In the genomic region with DNA sequence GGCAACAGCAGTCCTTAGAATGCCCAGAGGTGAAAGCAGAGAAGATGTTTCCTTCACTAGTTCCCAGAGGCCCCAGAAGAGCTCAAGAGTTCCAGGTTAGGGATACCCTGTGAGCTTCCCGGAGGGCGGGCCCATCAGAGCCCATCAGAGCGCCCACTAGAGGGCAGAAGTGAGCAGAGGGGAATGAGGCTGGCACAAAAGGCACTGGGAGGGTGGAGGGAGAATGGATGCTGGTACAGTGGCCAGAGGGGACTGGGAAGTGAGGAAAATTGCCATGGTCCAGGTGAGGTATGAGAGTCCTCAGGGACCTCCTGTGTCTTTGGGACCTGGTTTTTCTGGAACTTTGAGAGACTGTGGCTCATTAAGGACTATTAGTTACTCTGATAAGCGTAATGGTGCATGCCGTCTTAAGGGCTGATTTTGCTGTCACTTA, we compare ENCODE assay signal across 9 cellular contexts. TPM values are rescaled to one million over a fixed set of nuclear protein-coding genes. Genes with fewer than 3 reads are reported as not detected.
DNase-seq lines count a peak whose midpoint lies in the region; ATAC-seq, FAIRE-seq and TF ChIP-seq lines count a peak whose summit lies in the region.
"Had no signal": no experiment of that assay in that cellular context is flagged by ENCODE, and none has a peak within 500 bp of the region (broad histone marks: within the 10 kb centered on the region; RNA-seq: fewer than 3 reads in every experiment).

No MANE protein-coding gene starts in this region.

- no peak for TF ChIP-seq POLR2A in GM12878 (IDR thresholded peaks at IDR 0.05; ENCODE audit: low read depth, low read length)

- H3K56ac ChIP-seq in mesendoderm (ENCODE audit: low read length): no peak overlapping the region

- no peak overlapping the region for H3K23ac ChIP-seq in mesendoderm (ENCODE audit: low read length)

- no peaks in the 10 kb centered on the region for H3K79me1 ChIP-seq in mesendoderm (ENCODE audit: low read length)

- DNase-seq in EL (peak; percentile 33), T-cell (peak in 26 of 34 experiments; percentile 3 to 51 (median 30)), GM12878 (ENCODE audit: low read depth, low spot score) (no peak), mesendoderm (peak; percentile 74)

- H2AK5ac ChIP-seq in mesendoderm (ENCODE audit: low read length): no peak overlapping the region

- RAD21 ChIA-PET in GM12878 (lab: Charles Lee; ENCODE audit: unreplicated experiment): interaction anchor here (1.2 to 1.8 kb wide), 5 partner anchors 9 to 566 kb away, joined by 4 to 7 read pairs (median 5); partner anchors contain the start of gene KIZ

- H3K9ac ChIP-seq in GM12878 (ENCODE audit: control insufficient read depth, insufficient read depth, low read length): no peak overlapping the region
- no peak overlapping the region for H3K9ac ChIP-seq in mesendoderm (ENCODE audit: low read length)

- H4K20me1 ChIP-seq in GM12878 (ENCODE audit: control insufficient read depth, insufficient read depth): no peaks in the 10 kb centered on the region

- CTCF ChIA-PET in T-cell (lab: Charles Lee): interaction anchor here in 1 of 2 donors (0.5 to 0.8 kb wide), 2 partner anchors 25 to 71 kb away, joined by 4 to 6 read pairs; no protein-coding TSS in a partner anchor
- CTCF ChIA-PET in GM12878 (lab: Yijun Ruan, JAX): interaction anchor here (0.6 to 3.8 kb wide), 29 partner anchors 9 to 1952 kb away, joined by 3 to 34 read pairs (median 4); no protein-coding TSS in a partner anchor

- no peak overlapping the region for H4K5ac ChIP-seq in mesendoderm (ENCODE audit: low read length)

- H3K79me2 ChIP-seq in GM12878 (ENCODE audit: control insufficient read depth, insufficient read depth, low read length) (no peaks in the 10 kb centered on the region), mesendoderm (ENCODE audit: control insufficient read depth, insufficient read depth, low read length) (no peaks in the 10 kb centered on the region)

- no peaks in the 10 kb centered on the region for H3K9me3 ChIP-seq in GM12878 (replicated peaks; ENCODE audit: control insufficient read depth, insufficient read depth, low read length)

- no peaks in the 10 kb centered on the region for H3K36me3 Mint-ChIP-seq in T-cell
- H3K36me3 Mint-ChIP-seq: activated naive CD4-positive, alpha-beta T cell treated with anti-CD3 and anti-CD28 coated beads, Interleukin-2, amount 50 U/mL, for 24 hours had no signal

- no peak overlapping the region for H3K4me2 ChIP-seq in GM12878 (ENCODE audit: control insufficient read depth, insufficient read depth)
- H3K4me2 ChIP-seq in mesendoderm (ENCODE audit: low read length): no peak overlapping the region

- TF ChIP-seq CTCF in GM12878 (IDR thresholded peaks at IDR 0.05 in 2 of 3, conservative IDR thresholded peaks at IDR 0.05 in 1 of 3; ENCODE audit: control insufficient read depth in 2 of 3, extremely low read depth in 1 of 3, insufficient read depth in 1 of 3, low read depth in 3 of 3, low read length in 3 of 3): peak; percentile 69 to 96 (median 92)

- H3K27ac Mint-ChIP-seq in T-cell: no peak overlapping the region
- H3K27ac Mint-ChIP-seq: activated naive CD4-positive, alpha-beta T cell treated with anti-CD3 and anti-CD28 coated beads, Interleukin-2, amount 50 U/mL, for 24 hours had no signal

- 38% methylated on average over 5 of the region's 5 CpGs for WGBS in GM12878 (ENCODE audit: insufficient coverage, insufficient replicate concordance, low lambda C conversion rate, missing lambda C conversion rate)
- no CpG with 5 or more reads among the region's 5 CpGs for WGBS in mesendoderm (ENCODE audit: extremely low coverage, insufficient coverage, low lambda C conversion rate)

- peak; percentile 65 for TF ChIP-seq RAD21 in GM12878 (IDR thresholded peaks at IDR 0.05; ENCODE audit: insufficient read depth, low read depth, low read length)

- no peak overlapping the region for H2BK120ac ChIP-seq in mesendoderm (ENCODE audit: low read depth, low read length)

- H3K27ac ChIP-seq in GM12878 (ENCODE audit: control insufficient read depth, insufficient read depth) (no peak overlapping the region), mesendoderm (ENCODE audit: low read depth, low read length) (no peak overlapping the region)

- H3K4me3 ChIP-seq in GM12878: no peak overlapping the region
- H3K4me3 ChIP-seq in mesendoderm (ENCODE audit: low read length): no peak overlapping the region

- no peak overlapping the region for H4K8ac ChIP-seq in mesendoderm (ENCODE audit: low read depth, low read length)

- peaks cover 27 to 53% of the 10 kb centered on the region in 2 donors for H3K27me3 Mint-ChIP-seq in T-cell

- ATAC-seq in HG03103 (IDR thresholded peaks at IDR 0.05; ENCODE audit: low read depth, unreplicated experiment) (peak; percentile 58), T-cell (replicated peaks in 1 of 4) (peak; percentile 32 to 49 (median 46)), GM12878 (peak; percentile 93), HG02840 (IDR thresholded peaks at IDR 0.05; ENCODE audit: low FRiP score, unreplicated experiment) (no peak), HG03354 (IDR thresholded peaks at IDR 0.05; ENCODE audit: poor library complexity, severe bottlenecking, unreplicated experiment) (no peak), HG02884 (IDR thresholded peaks at IDR 0.05; ENCODE audit: unreplicated experiment) (no peak)

- no peak for FAIRE-seq in GM12878 (lab: Jason Lieb, UNC)

- H2BK15ac ChIP-seq in mesendoderm (replicated peaks; ENCODE audit: low read depth): no peak overlapping the region

- H3K27me3 ChIP-seq in GM12878 (replicated peaks in 1 of 2; ENCODE audit: control insufficient read depth in 2 of 2, insufficient read depth in 2 of 2, low read length in 1 of 2) (no peaks in the 10 kb centered on the region; a peak in 1 of 4 replicates), mesendoderm (ENCODE audit: insufficient read depth, low read length, poor library complexity) (no peaks in the 10 kb centered on the region)

- BruUV-seq in GM12878 (replicated peaks; lab: Mats Ljungman, UMichigan): no TSS peak

- H3K4me1 ChIP-seq in GM12878 (ENCODE audit: control insufficient read depth, insufficient read depth, low read length) (no peaks in the 10 kb centered on the region), mesendoderm (ENCODE audit: control insufficient read depth, low read depth, low read length) (peaks cover 16% of the 10 kb centered on the region)

- no peaks in the 10 kb centered on the region for H3K4me1 Mint-ChIP-seq in T-cell
- H3K4me1 Mint-ChIP-seq: activated naive CD4-positive, alpha-beta T cell treated with anti-CD3 and anti-CD28 coated beads, Interleukin-2, amount 50 U/mL, for 24 hours had no signal

- H3K4ac ChIP-seq in mesendoderm (ENCODE audit: low read depth, low read length): no peak overlapping the region

- no peak overlapping the region for H3K18ac ChIP-seq in mesendoderm (ENCODE audit: low read length)

- H3K9me3 Mint-ChIP-seq in T-cell: no peaks in the 10 kb centered on the region
- H3K9me3 Mint-ChIP-seq: activated naive CD4-positive, alpha-beta T cell treated with anti-CD3 and anti-CD28 coated beads, Interleukin-2, amount 50 U/mL, for 24 hours had no signal

- H3K4me3 Mint-ChIP-seq in T-cell: no peak overlapping the region
- H3K4me3 Mint-ChIP-seq: activated naive CD4-positive, alpha-beta T cell treated with anti-CD3 and anti-CD28 coated beads, Interleukin-2, amount 50 U/mL, for 24 hours had no signal

- no peak for TF ChIP-seq EP300 in GM12878 (IDR thresholded peaks at IDR 0.05; ENCODE audit: borderline replicate concordance in 1 of 2, control insufficient read depth in 1 of 2, low read depth in 2 of 2, low read length in 2 of 2)

- in situ Hi-C loops in GM12878 (cut with MboI): loop anchor here (10.0 kb wide), 1 partner anchor 456 kb away; no protein-coding TSS in a partner anchor

- no peak overlapping the region for H2BK5ac ChIP-seq in mesendoderm (ENCODE audit: low read length)

- SMC1A ChIA-PET in GM12878 (lab: Charles Lee; ENCODE audit: uncharacterized antibody, unreplicated experiment): interaction anchor here (0.6 to 1.8 kb wide), 9 partner anchors 9 to 456 kb away, joined by 3 to 6 read pairs (median 3); no protein-coding TSS in a partner anchor

- no peaks in the 10 kb centered on the region for H3K36me3 ChIP-seq in GM12878 (ENCODE audit: control insufficient read depth in 2 of 2, insufficient read depth in 2 of 2, low read length in 1 of 2)
- no peaks in the 10 kb centered on the region for H3K36me3 ChIP-seq in mesendoderm (ENCODE audit: control insufficient read depth, insufficient read depth, low read length)

- no peak overlapping the region for H2AFZ ChIP-seq in GM12878 (ENCODE audit: control insufficient read depth, low read depth, low read length)

- intact Hi-C loops in GM12878 (cut with micrococcal nuclease; ENCODE audit: unreplicated experiment): loop anchor here (1.0 kb wide), 1 partner anchor 456 kb away; no protein-coding TSS in a partner anchor

- POLR2A ChIA-PET in T-cell (lab: Charles Lee) (no interaction called here), GM12878 (lab: Charles Lee) (no interaction called here)

TF ChIP-seq in GM12878, 131 proteins besides CTCF, POLR2A, EP300 and RAD21 (continues in another document):
- TF ChIP-seq BRCA1 (IDR thresholded peaks at IDR 0.05; ENCODE audit: low read depth, low read length) (no peak), SMC3 (IDR thresholded peaks at IDR 0.05; ENCODE audit: borderline replicate concordance, low read length) (peak; percentile 60), RELA (IDR thresholded peaks at IDR 0.05; ENCODE audit: borderline replicate concordance, partially characterized antibody) (no peak), RBBP5 (conservative IDR thresholded peaks at IDR 0.05) (no peak)
- TF ChIP-seq, protein P1, sequence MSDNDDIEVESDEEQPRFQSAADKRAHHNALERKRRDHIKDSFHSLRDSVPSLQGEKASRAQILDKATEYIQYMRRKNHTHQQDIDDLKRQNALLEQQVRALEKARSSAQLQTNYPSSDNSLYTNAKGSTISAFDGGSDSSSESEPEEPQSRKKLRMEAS (IDR thresholded peaks at IDR 0.05; ENCODE audit: low read depth, low read length): no peak

RNA-seq across cellular contexts. Expression of gene LINC00237, which starts 57.3 kb away (rescaled TPM):
- total RNA-seq in T-cell: not detected
- not detected in 2 replicates for total RNA-seq in GM12878 (2013; cell fraction: nucleolus; rRNA removed)
- not detected in 2 replicates for total RNA-seq in GM12878 (2014; rRNA removed)
- total RNA-seq in GM12878 (2014; rRNA removed; fragmentation: Illumina TruSeq; extraction: Trizol): not detected in 2 replicates
- total RNA-seq in GM12878 (2021): not detected in 2 replicates
- polyA plus RNA-seq in GM12878 (2011; ENCODE audit: low read depth): not detected
- polyA plus RNA-seq in GM12878 (2011; rRNA removed): not detected in 2 replicates
- not detected in 2 replicates for polyA plus RNA-seq in GM12878 (2011; cell fraction: cytosol; rRNA removed)
- not detected in 2 replicates for polyA plus RNA-seq in GM12878 (2011; cell fraction: nucleus; rRNA removed)
- polyA plus RNA-seq in GM12878 (2012): not detected in 2 replicates
- polyA plus RNA-seq in GM12878 (2014; fragmentation: Illumina TruSeq; extraction: Trizol): not detected in 2 replicates
- polyA plus RNA-seq in GM12878 (2014; fragmentation: Nextera tagmentation; extraction: Ambion mirVana): not detected
- polyA plus RNA-seq in GM12878 (2014; rRNA removed): not detected in 2 replicates
- polyA plus RNA-seq in GM12878 (2016; fragmentation: Nextera tagmentation; extraction: Ambion mirVana): not detected
- polyA minus RNA-seq in GM12878 (2011; rRNA and poly(A)+ RNA removed): not detected in 2 replicates
- polyA minus RNA-seq in GM12878 (2011; cell fraction: cytosol; rRNA and poly(A)+ RNA removed): not detected in 2 replicates
- not detected in 2 replicates for polyA minus RNA-seq in GM12878 (2011; cell fraction: nucleus; rRNA and poly(A)+ RNA removed)
- polyA plus RNA-seq in mesendoderm (2013, experiment 1 of 2): 0.22 TPM
- 0.03 TPM for polyA plus RNA-seq in mesendoderm (2013, experiment 2 of 2)

Comparison
In these comparisons a context has a peak if more than half of its experiments do, and no peak if none do; other contexts are left out.
1. ATAC-seq: peak in HG03103 (single experiment), T-cell (4 of 4) and GM12878 (single experiment); none in HG02840 (single experiment), HG03354 (single experiment) and HG02884 (single experiment).